Comparison of ENCODE assay signal across 1 cellular context in genomic region chr11:27084407-27084985, GRCh38.
TF ChIP-seq lines count a peak whose summit lies in the region.

No MANE protein-coding gene starts in this region.

TF ChIP-seq in H1, 55 proteins besides CTCF, POLR2A, EP300 and RAD21:
- TF ChIP-seq JUND (IDR thresholded peaks at IDR 0.05; ENCODE audit: low read length) (no peak), SAP30 (IDR thresholded peaks at IDR 0.05; ENCODE audit: insufficient read depth, insufficient replicate concordance, low read length) (no peak), HDAC6 (IDR thresholded peaks at IDR 0.05; ENCODE audit: low read depth, low read length) (no peak), SIN3A (conservative IDR thresholded peaks at IDR 0.05 in 1 of 2, IDR thresholded peaks at IDR 0.05 in 1 of 2; ENCODE audit: low read depth in 1 of 2, low read length in 2 of 2) (no peak), POLR2AphosphoS5 (IDR thresholded peaks at IDR 0.05; ENCODE audit: low read depth, low read length) (no peak), CHD1 (IDR thresholded peaks at IDR 0.05; ENCODE audit: low read depth, low read length) (no peak), MAFK (IDR thresholded peaks at IDR 0.05; ENCODE audit: low read depth, low read length) (no peak), EGR1 (IDR thresholded peaks at IDR 0.05; ENCODE audit: borderline replicate concordance, low read depth, low read length) (no peak), HDAC2 (IDR thresholded peaks at IDR 0.05; ENCODE audit: borderline replicate concordance in 1 of 2, low read depth in 2 of 2, low read length in 2 of 2) (no peak), ATF2 (IDR thresholded peaks at IDR 0.05; ENCODE audit: low read length) (no peak), CTBP2 (IDR thresholded peaks at IDR 0.05; ENCODE audit: borderline replicate concordance, insufficient read depth, insufficient read length, low read length) (no peak), CBX8 (IDR thresholded peaks at IDR 0.05; ENCODE audit: borderline replicate concordance, low read depth, low read length) (no peak), E2F6 (IDR thresholded peaks at IDR 0.05) (no peak)
